Comparison of ENCODE assay signal across 8 cellular contexts in the genomic region with DNA sequence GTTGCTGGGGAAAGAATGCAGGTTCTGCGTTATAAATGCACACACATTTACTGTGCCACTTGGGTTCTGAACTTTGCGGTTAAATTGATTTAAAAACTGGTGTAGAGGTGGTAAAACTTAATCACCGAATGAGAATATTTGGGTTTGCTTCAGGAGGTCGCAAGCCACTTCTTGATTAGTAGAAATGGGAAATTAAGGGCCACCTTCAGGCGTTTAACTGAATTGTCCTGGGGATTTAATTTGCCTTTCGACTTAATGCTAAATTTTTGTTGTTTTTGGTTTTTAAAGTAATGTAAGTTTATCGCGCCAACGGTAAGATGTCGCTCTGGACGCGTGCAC. TPM values are rescaled to one million over a fixed set of nuclear protein-coding genes. Genes with fewer than 3 reads are reported as not detected.
DNase-seq lines count a peak whose midpoint lies in the region; ATAC-seq, FAIRE-seq and TF ChIP-seq lines count a peak whose summit lies in the region.

No MANE protein-coding gene starts in this region.

- peaks cover 4% of the 10 kb centered on the region for H3K36me3 Mint-ChIP-seq in MCF 10A (ENCODE audit: insufficient read depth, unreplicated experiment)

- no peaks in the 10 kb centered on the region for H3K27me3 Mint-ChIP-seq in MCF 10A (ENCODE audit: insufficient read depth, unreplicated experiment)

- no peak overlapping the region for H3K27ac Mint-ChIP-seq in MCF 10A (ENCODE audit: low read depth, unreplicated experiment)

- POLR2A ChIA-PET in A549 (lab: Yijun Ruan, JAX): no interaction called here
- POLR2A ChIA-PET in MCF 10A (lab: Yijun Ruan, JAX): no interaction called here

- H3K27ac ChIP-seq in A549: peak overlapping the region in 1 of 2 experiments; percentile 86; a peak in 3 of 6 replicates
- H3K27ac ChIP-seq in muscle layer of colon (ENCODE audit: low read depth, low read length): peak overlapping the region; percentile 41

- TF ChIP-seq RAD21 in A549 (conservative IDR thresholded peaks at IDR 0.05 in 1 of 2, IDR thresholded peaks at IDR 0.05 in 1 of 2): no peak

- ATAC-seq in A549 (no peak), HG02885 (IDR thresholded peaks at IDR 0.05; ENCODE audit: poor library complexity, unreplicated experiment) (no peak), HG02981 (IDR thresholded peaks at IDR 0.05; ENCODE audit: unreplicated experiment) (no peak)

- TF ChIP-seq POLR2A in A549 (IDR thresholded peaks at IDR 0.05; ENCODE audit: low read length): no peak

- TF ChIP-seq EP300 in A549 (IDR thresholded peaks at IDR 0.05): no peak

- 72% methylated on average over 12 of the region's 12 CpGs for WGBS in A549 (ENCODE audit: missing lambda C conversion rate)

- peaks cover 5% of the 10 kb centered on the region for H3K4me1 Mint-ChIP-seq in MCF 10A (ENCODE audit: insufficient read depth, unreplicated experiment)

- peak overlapping the region; percentile 75 for H3K4me3 Mint-ChIP-seq in MCF 10A (ENCODE audit: unreplicated experiment)

- no TSS peak for BruUV-seq in MCF 10A (replicated peaks; lab: Mats Ljungman, UMichigan)

- no peaks in the 10 kb centered on the region for H3K27me3 ChIP-seq in muscle layer of colon (ENCODE audit: control insufficient read depth in 1 of 2, insufficient read depth in 2 of 2, low read length in 2 of 2)

- no peaks in the 10 kb centered on the region for H3K9me3 Mint-ChIP-seq in MCF 10A (ENCODE audit: unreplicated experiment)

- no peaks in the 10 kb centered on the region; the same call in 2 of the 3 replicates for H3K4me1 ChIP-seq in A549
- H3K4me1 ChIP-seq in muscle layer of colon (ENCODE audit: insufficient read depth, low read length): peaks cover 13% of the 10 kb centered on the region

- TF ChIP-seq CTCF in A549 (IDR thresholded peaks at IDR 0.05) (0 out of 3 replicates have a peak, but pooled peaks have one; percentile 10), HFF-Myc (IDR thresholded peaks at IDR 0.05; ENCODE audit: low read depth, low read length, missing control alignments) (peak; percentile 9), MCF 10A (IDR thresholded peaks at IDR 0.05; ENCODE audit: unreplicated experiment) (no peak)

- peak overlapping the region; percentile 51 for H3K4me3 ChIP-seq in A549
- H3K4me3 ChIP-seq in HFF-Myc (replicated peaks; ENCODE audit: low read depth, low read length): peak overlapping the region; percentile 73
- H3K4me3 ChIP-seq in muscle layer of colon (ENCODE audit: low read depth in 1 of 2, low read length in 2 of 2): peak overlapping the region; percentile 57 to 78

- H3K9ac ChIP-seq in muscle layer of colon (ENCODE audit: low read length): no peak overlapping the region

- no peaks in the 10 kb centered on the region for H3K9me3 ChIP-seq in A549
- no peaks in the 10 kb centered on the region for H3K9me3 ChIP-seq in muscle layer of colon (ENCODE audit: low read length)

- peak overlapping the region; percentile 96 for H3K4me2 ChIP-seq in A549

- DNase-seq in A549 (ENCODE audit: low read depth in 1 of 2, low spot score in 1 of 2) (peak in 1 of 2 experiments; percentile 16), HFF-Myc (ENCODE audit: extremely low read depth, low read depth) (no peak), MCF 10A (ENCODE audit: unreplicated experiment) (no peak), Ammon's horn (ENCODE audit: low spot score) (no peak), LoVo (ENCODE audit: low spot score) (no peak)

- CTCF ChIA-PET in A549 (lab: Yijun Ruan, JAX): interaction anchor here (0.9 to 1.2 kb wide), 2 partner anchors 34 to 121 kb away, joined by 4 to 7 read pairs; no protein-coding TSS in a partner anchor
- CTCF ChIA-PET in MCF 10A (lab: Yijun Ruan, JAX): interaction anchor here (0.7 kb wide), 1 partner anchor 380 kb away, joined by 3 read pairs; no protein-coding TSS in a partner anchor

- no peaks in the 10 kb centered on the region for H3K36me3 ChIP-seq in muscle layer of colon (ENCODE audit: insufficient read depth, low read length)

- FAIRE-seq in A549 (lab: Jason Lieb, UNC): no peak

- intact Hi-C loops in MCF 10A (cut with micrococcal nuclease): loop anchor here (5.0 kb wide), 2 partner anchors 74 to 274 kb away; a partner anchor contains a TSS

TF ChIP-seq in A549, 52 proteins besides CTCF, POLR2A, EP300 and RAD21:
- TF ChIP-seq PHF8 (IDR thresholded peaks at IDR 0.05; ENCODE audit: borderline replicate concordance, low read depth) (no peak), MYC (IDR thresholded peaks at IDR 0.05; ENCODE audit: borderline replicate concordance, low read length) (no peak), ESRRA (IDR thresholded peaks at IDR 0.05; ENCODE audit: borderline replicate concordance, low read length) (no peak), ZNF302 (CRISPR knock-in tag; IDR thresholded peaks at IDR 0.05) (no peak), FOXS1 (CRISPR knock-in tag; IDR thresholded peaks at IDR 0.05) (no peak), NR3C1 (IDR thresholded peaks at IDR 0.05) (no peak), POLR2AphosphoS2 (conservative IDR thresholded peaks at IDR 0.05; ENCODE audit: low read length) (no peak), GATA3 (IDR thresholded peaks at IDR 0.05; ENCODE audit: borderline replicate concordance) (no peak), HOXB5 (CRISPR knock-in tag; IDR thresholded peaks at IDR 0.05) (no peak)
- TF ChIP-seq, protein P1, sequence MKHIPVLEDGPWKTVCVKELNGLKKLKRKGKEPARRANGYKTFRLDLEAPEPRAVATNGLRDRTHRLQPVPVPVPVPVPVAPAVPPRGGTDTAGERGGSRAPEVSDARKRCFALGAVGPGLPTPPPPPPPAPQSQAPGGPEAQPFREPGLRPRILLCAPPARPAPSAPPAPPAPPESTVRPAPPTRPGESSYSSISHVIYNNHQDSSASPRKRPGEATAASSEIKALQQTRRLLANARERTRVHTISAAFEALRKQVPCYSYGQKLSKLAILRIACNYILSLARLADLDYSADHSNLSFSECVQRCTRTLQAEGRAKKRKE (CRISPR knock-in tag; IDR thresholded peaks at IDR 0.05; ENCODE audit: low read depth): no peak
TF ChIP-seq in A549: peak in this region for 0.

RNA-seq across cellular contexts. Expression of a gene that starts 0.5 kb away (rescaled TPM):
- polyA plus RNA-seq in A549 (2011; rRNA removed) (2.4 and 3.3 TPM in 2 replicates), A549 (2017; fragmentation: RNase III; extraction: RNeasy Plus Mini Kit Qiagen cat#74134 plus additional on column Dnase treatment) (1.1 to 1.4 TPM (median 1.3 TPM) in 3 replicates)
- polyA plus RNA-seq in A549 (2012; cell fraction: cytosol; rRNA removed): 0.20 and 0.25 TPM in 2 replicates
- 0.62 and 0.86 TPM in 2 replicates for polyA plus RNA-seq in A549 (2012; cell fraction: nucleus; rRNA removed)
- 5.1 and 5.8 TPM in 2 replicates for polyA minus RNA-seq in A549 (2011; rRNA and poly(A)+ RNA removed)
- 13.6 and 14.2 TPM in 2 replicates for total RNA-seq in MCF 10A (2022)

RNA-seq across cellular contexts. Expression of a gene that starts 37.3 kb away (rescaled TPM):
- polyA plus RNA-seq in A549 (2011; rRNA removed): 0.18 and 0.29 TPM in 2 replicates
- polyA plus RNA-seq in A549 (2012; cell fraction: cytosol; rRNA removed): 0.28 and 0.54 TPM in 2 replicates
- 0.71 and 0.89 TPM in 2 replicates for polyA plus RNA-seq in A549 (2012; cell fraction: nucleus; rRNA removed)
- polyA plus RNA-seq in A549 (2017; fragmentation: RNase III; extraction: RNeasy Plus Mini Kit Qiagen cat#74134 plus additional on column Dnase treatment): 0.41 to 0.69 TPM (median 0.53 TPM) in 3 replicates
- 0.58 and 0.63 TPM in 2 replicates for polyA minus RNA-seq in A549 (2011; rRNA and poly(A)+ RNA removed)
- 0.54 TPM in 1 of 2 replicates, not detected in the other for total RNA-seq in MCF 10A (2022)
